In the genomic region with DNA sequence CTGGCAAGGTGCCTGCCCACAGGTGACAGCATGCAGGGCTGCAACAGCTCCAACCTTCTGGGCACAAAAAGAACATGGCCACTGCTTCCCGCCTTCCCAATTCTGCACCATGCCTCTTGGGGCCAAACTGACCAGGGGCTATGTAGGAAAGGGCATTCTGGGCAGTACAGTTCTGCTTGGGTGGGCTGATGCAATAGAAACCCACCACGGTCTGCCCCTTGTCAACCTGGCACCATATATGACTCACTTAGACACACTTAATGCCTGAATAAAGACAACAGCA, we compare ENCODE assay signal across 19 cellular contexts. TPM values are rescaled to one million over a fixed set of nuclear protein-coding genes. Genes with fewer than 3 reads are reported as not detected.
"Had no signal": no experiment of that assay in that cellular context is flagged by ENCODE, and none has a peak within 500 bp of the region (broad histone marks: within the 10 kb centered on the region; RNA-seq: fewer than 3 reads in every experiment).

No MANE protein-coding gene starts in this region.

- H3K27ac Mint-ChIP-seq: memory B cell, mesothelial cell of epicardium, nephron had no signal

- ATAC-seq: esophagus mucosa, left lobe of liver, upper lobe of right lung had no signal

- H3K4me3 Mint-ChIP-seq: memory B cell, mesothelial cell of epicardium, nephron had no signal

- H3K4me1 Mint-ChIP-seq: memory B cell, mesothelial cell of epicardium had no signal

- H3K36me3 Mint-ChIP-seq: memory B cell, mesothelial cell of epicardium had no signal

- DNase-seq: central memory CD4-positive, alpha-beta T cell; cortex of kidney; effector CD8-positive, alpha-beta T cell; heart right ventricle; small intestine; stimulated activated CD4-positive, alpha-beta T cell treated with anti-CD3 and anti-CD28 coated beads, Interleukin-12 subunit alpha, Interleukin-12 subunit beta, amount 100 ng/mL, for 4 hours; stimulated activated naive CD4-positive, alpha-beta T cell; thyroid gland had no signal

- H3K9me3 Mint-ChIP-seq: memory B cell had no signal

RNA-seq across cellular contexts. Expression of gene FCN1, which starts 40.2 kb away (rescaled TPM):
- total RNA-seq: fibroblast of lung, glomerular endothelial cell, mesothelial cell of epicardium, myocyte, osteocyte, pulmonary artery endothelial cell had no signal
